ENCODE assay signal across 9 cellular contexts in genomic region chr9:127418037-127418471, GRCh38. TPM values are rescaled to one million over a fixed set of nuclear protein-coding genes. Genes with fewer than 3 reads are reported as not detected.
DNase-seq lines count a peak whose midpoint lies in the region; ATAC-seq and TF ChIP-seq lines count a peak whose summit lies in the region.
"Had no signal": no experiment of that assay in that cellular context is flagged by ENCODE, and none has a peak within 500 bp of the region (broad histone marks: within the 10 kb centered on the region; RNA-seq: fewer than 3 reads in every experiment).

No MANE protein-coding gene starts in this region.

- no peaks in the 10 kb centered on the region for H3K36me3 Mint-ChIP-seq in activated CD8-positive, alpha-beta memory T cell treated with anti-CD3 and anti-CD28 coated beads, Interleukin-2, amount 10 ng/mL, durations not matched to agents 7 days and 5 days

- ATAC-seq in activated CD8-positive, alpha-beta memory T cell treated with anti-CD3 and anti-CD28 coated beads, Interleukin-2, amount 10 ng/mL, durations not matched to agents 7 days and 5 days, result peak; percentile 78
- ATAC-seq in psoas muscle, result peak; percentile 26 to 71 (median 64)
- no peak for ATAC-seq in HG02981 (IDR thresholded peaks at IDR 0.05; ENCODE audit: unreplicated experiment)
- no peak for ATAC-seq in HG03135 (IDR thresholded peaks at IDR 0.05; ENCODE audit: unreplicated experiment)
- ATAC-seq in GM18519 (IDR thresholded peaks at IDR 0.05; ENCODE audit: low FRiP score, unreplicated experiment), result no peak

- no peak overlapping the region for H3K4me3 Mint-ChIP-seq in activated CD8-positive, alpha-beta memory T cell treated with anti-CD3 and anti-CD28 coated beads, Interleukin-2, amount 10 ng/mL, durations not matched to agents 7 days and 5 days

- DNase-seq in activated CD8-positive, alpha-beta memory T cell treated with anti-CD3 and anti-CD28 coated beads, Interleukin-2, amount 10 ng/mL, durations not matched to agents 7 days and 5 days, result peak; percentile 64
- no peak for DNase-seq in activated CD8-positive, alpha-beta memory T cell treated with anti-CD3 and anti-CD28 coated beads, Interleukin-2, amount 50 U/mL, for 48 hours
- DNase-seq in SKM-1 (lab: John Stamatoyannopoulos, UW; ENCODE audit: unreplicated experiment), result peak; percentile 29
- DNase-seq in effector CD4-positive, alpha-beta T cell, result peak; percentile 14
- peak; percentile 30 to 58 for DNase-seq in psoas muscle

- peaks cover 16% of the 10 kb centered on the region for H3K4me1 ChIP-seq in psoas muscle

- no peaks in the 10 kb centered on the region for H3K27me3 ChIP-seq in psoas muscle (ENCODE audit: insufficient read depth in 3 of 3, low read length in 2 of 3)

- no peak overlapping the region for H3K4me3 ChIP-seq in psoas muscle

- no peaks in the 10 kb centered on the region for H3K9me3 ChIP-seq in psoas muscle
- H3K9me3 ChIP-seq: neutrophil had no signal

- H3K27ac Mint-ChIP-seq in activated CD8-positive, alpha-beta memory T cell treated with anti-CD3 and anti-CD28 coated beads, Interleukin-2, amount 10 ng/mL, durations not matched to agents 7 days and 5 days, result no peak overlapping the region

- no peaks in the 10 kb centered on the region for H3K9me3 Mint-ChIP-seq in activated CD8-positive, alpha-beta memory T cell treated with anti-CD3 and anti-CD28 coated beads, Interleukin-2, amount 10 ng/mL, durations not matched to agents 7 days and 5 days (ENCODE audit: low read depth)

- WGBS in psoas muscle, 3 donors, result 43 to 53% (median 45%) methylated on average over 12 of the region's 12 CpGs

- intact Hi-C loops in psoas muscle (cut with DNase I), result no loop called here

- no peak overlapping the region for H3K27ac ChIP-seq in psoas muscle
- H3K27ac ChIP-seq: neutrophil had no signal

- peaks cover 10% of the 10 kb centered on the region for H3K4me1 Mint-ChIP-seq in activated CD8-positive, alpha-beta memory T cell treated with anti-CD3 and anti-CD28 coated beads, Interleukin-2, amount 10 ng/mL, durations not matched to agents 7 days and 5 days

- peaks cover 2% of the 10 kb centered on the region for H3K27me3 Mint-ChIP-seq in activated CD8-positive, alpha-beta memory T cell treated with anti-CD3 and anti-CD28 coated beads, Interleukin-2, amount 10 ng/mL, durations not matched to agents 7 days and 5 days

- TF ChIP-seq CTCF in psoas muscle (IDR thresholded peaks at IDR 0.05), result peak; percentile 26

- H3K36me3 ChIP-seq in psoas muscle (ENCODE audit: insufficient read depth in 1 of 2, low read depth in 1 of 2), result no peaks in the 10 kb centered on the region
- H3K36me3 ChIP-seq: neutrophil had no signal

- CTCF ChIA-PET in activated CD8-positive, alpha-beta memory T cell treated with anti-CD3 and anti-CD28 coated beads, Interleukin-2, amount 10 ng/mL, durations not matched to agents 7 days and 5 days (lab: Charles Lee), result interaction anchor here (0.8 to 1.6 kb wide), 4 partner anchors 18 to 205 kb away, joined by 3 to 8 read pairs (median 4); partner anchors contain the start of gene SLC2A8

RNA-seq across cellular contexts. Expression of gene ZNF79, which starts 6.1 kb away (rescaled TPM):
- 10 to 100 TPM; 14.2 to 18.9 TPM for total RNA-seq in activated CD8-positive, alpha-beta memory T cell treated with anti-CD3 and anti-CD28 coated beads, Interleukin-2, amount 10 ng/mL, durations not matched to agents 7 days and 5 days
- total RNA-seq in psoas muscle, result 10 to 100 TPM in 2 of 4 donors, 1 to 10 TPM in 2; 4.4 to 10.7 (median 9.1) TPM
- 1 to 10 TPM; 2.7 to 6.0 (median 2.8) TPM for polyA plus RNA-seq in psoas muscle

RNA-seq across cellular contexts. Expression of gene SLC2A8, which starts 21.1 kb away (rescaled TPM):
- 10 to 100 TPM; 12.1 to 26.0 TPM for total RNA-seq in activated CD8-positive, alpha-beta memory T cell treated with anti-CD3 and anti-CD28 coated beads, Interleukin-2, amount 10 ng/mL, durations not matched to agents 7 days and 5 days
- total RNA-seq in psoas muscle, result 10 to 100 TPM; 15.8 to 18.7 (median 16.3) TPM
- 10 to 100 TPM; 13.2 to 20.3 (median 19.0) TPM for polyA plus RNA-seq in psoas muscle

RNA-seq across cellular contexts. Expression of gene RPL12, which starts 33.2 kb away (rescaled TPM):
- total RNA-seq in activated CD8-positive, alpha-beta memory T cell treated with anti-CD3 and anti-CD28 coated beads, Interleukin-2, amount 10 ng/mL, durations not matched to agents 7 days and 5 days, result 1,000 to 10,000 TPM; 1,251 to 1,331 TPM
- total RNA-seq in psoas muscle, result 1,000 to 10,000 TPM in 1 of 4 donors, 100 to 1,000 TPM in 3; 748 to 1,111 (median 831) TPM
- polyA plus RNA-seq in psoas muscle, result 1,000 to 10,000 TPM; 1,171 to 2,317 (median 1,895) TPM

RNA-seq across cellular contexts. Expression of gene LRSAM1, which starts 33.3 kb away (rescaled TPM):
- total RNA-seq in activated CD8-positive, alpha-beta memory T cell treated with anti-CD3 and anti-CD28 coated beads, Interleukin-2, amount 10 ng/mL, durations not matched to agents 7 days and 5 days, result 10 to 100 TPM; 25.5 to 27.7 TPM
- total RNA-seq in psoas muscle, result 10 to 100 TPM in 3 of 4 donors, 1 to 10 TPM in 1; 8.3 to 17.7 (median 13.8) TPM
- 10 to 100 TPM; 11.1 to 17.1 (median 11.6) TPM for polyA plus RNA-seq in psoas muscle

Comparison
In these comparisons a context has a peak if more than half of its experiments do, and no peak if none do; other contexts are left out.
1. ATAC-seq: peak in activated CD8-positive, alpha-beta memory T cell treated with anti-CD3 and anti-CD28 coated beads, Interleukin-2, amount 10 ng/mL, durations not matched to agents 7 days and 5 days (single experiment) and psoas muscle (4 of 4); none in HG02981 (single experiment), HG03135 (single experiment) and GM18519 (single experiment).